8 cellular contexts compared by ENCODE assay signal in the genomic region with DNA sequence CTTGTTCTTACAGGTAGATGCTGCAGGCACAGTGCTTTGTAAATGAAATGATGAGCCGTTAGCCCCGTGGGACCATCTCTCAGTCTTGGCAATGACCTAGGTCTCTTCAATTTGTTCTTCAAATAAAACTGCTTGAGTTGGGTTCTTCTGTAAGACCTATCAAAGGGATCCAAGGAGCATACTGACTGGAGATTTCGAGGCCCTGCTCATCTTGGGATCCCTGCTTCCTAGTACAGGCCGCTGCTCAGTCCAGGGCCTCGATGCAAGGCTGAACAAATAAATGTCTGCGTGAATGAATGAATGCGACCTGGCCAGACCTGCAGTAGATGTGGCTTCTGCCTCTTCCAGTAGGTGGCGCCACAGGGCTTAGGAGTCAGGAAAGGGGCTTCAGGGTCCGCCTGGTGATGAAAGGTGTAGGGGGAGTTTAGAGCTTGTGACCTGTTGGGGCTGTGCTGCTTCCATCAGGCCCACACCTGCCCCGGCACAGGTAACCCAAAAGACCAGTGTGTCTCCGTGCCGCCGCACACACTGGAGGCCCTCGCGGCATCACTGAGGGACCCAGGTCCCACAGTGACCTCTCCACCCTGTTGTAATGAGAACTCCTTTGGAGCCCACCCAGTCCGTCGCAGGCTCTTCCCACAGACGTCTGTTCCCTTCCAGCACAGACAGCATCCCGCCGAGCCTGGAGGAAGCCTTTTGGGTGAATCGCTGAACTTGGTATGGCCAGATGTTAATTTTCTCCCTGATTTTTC. TPM values are rescaled to one million over a fixed set of nuclear protein-coding genes. Genes with fewer than 3 reads are reported as not detected.
DNase-seq lines count a peak whose midpoint lies in the region; ATAC-seq and TF ChIP-seq lines count a peak whose summit lies in the region.

No MANE protein-coding gene starts in this region.

- ATAC-seq in upper lobe of left lung (ENCODE audit: low FRiP score in 2 of 2), result peak; percentile 9 to 23
- no peak for ATAC-seq in GM21528 (IDR thresholded peaks at IDR 0.05; ENCODE audit: low FRiP score, unreplicated experiment)

- H3K4me3 ChIP-seq in SK-N-SH (ENCODE audit: low read depth in 2 of 2, low read length in 1 of 2), result peak overlapping the region in 1 of 2 experiments; percentile 31; a peak in 1 of 4 replicates
- H3K4me3 ChIP-seq in endocrine pancreas (ENCODE audit: control insufficient read depth, insufficient read depth, low read length), result no peak overlapping the region
- H3K4me3 ChIP-seq in upper lobe of left lung, result no peak overlapping the region

- CTCF ChIA-PET in SK-N-SH (lab: Yijun Ruan, JAX), result interaction anchor here (0.6 to 8.4 kb wide), 24 partner anchors 10 to 525 kb away, joined by 3 to 150 read pairs (median 4); no protein-coding TSS in a partner anchor

- H3K4me2 ChIP-seq in SK-N-SH, result no peak overlapping the region

- no peak overlapping the region for H2AFZ ChIP-seq in SK-N-SH (ENCODE audit: low read depth)

- no peak overlapping the region for H3K27ac ChIP-seq in SK-N-SH (ENCODE audit: low read depth in 2 of 2, low read length in 1 of 2)
- peak overlapping the region in 2 of 4 donors; percentile 21 to 40 for H3K27ac ChIP-seq in upper lobe of left lung

- H3K27me3 ChIP-seq in SK-N-SH (ENCODE audit: insufficient read depth) (no peaks in the 10 kb centered on the region), endocrine pancreas (ENCODE audit: control insufficient read depth, insufficient read depth, low read length) (no peaks in the 10 kb centered on the region), upper lobe of left lung (peaks cover 0 to 17% (median 5%) of the 10 kb centered on the region in 4 donors)

- DNase-seq in EL (peak; percentile 54), LHCN-M2 (ENCODE audit: low read depth) (peak; percentile 25), SK-N-SH (peak; percentile 75), midbrain (lab: John Stamatoyannopoulos, UW) (peak; percentile 41), upper lobe of left lung (peak in 1 of 2 donors; percentile 41), ureter (ENCODE audit: low spot score) (no peak)

- H3K4me1 ChIP-seq in SK-N-SH (ENCODE audit: control insufficient read depth in 1 of 2, insufficient read depth in 2 of 2, low read depth in 1 of 2, low read length in 1 of 2) (peaks cover 0 to 33% of the 10 kb centered on the region in 2 experiments; a peak in 1 of 4 replicates), endocrine pancreas (ENCODE audit: control insufficient read depth, insufficient read depth, low read length) (peaks cover 6% of the 10 kb centered on the region), upper lobe of left lung (peaks cover 9 to 17% (median 10%) of the 10 kb centered on the region in 4 donors)

- POLR2A ChIA-PET in SK-N-SH (lab: Yijun Ruan, JAX), result no interaction called here

- TF ChIP-seq EP300 in SK-N-SH (IDR thresholded peaks at IDR 0.05; ENCODE audit: borderline replicate concordance in 1 of 2, low read depth in 1 of 2, low read length in 1 of 2) (no peak), upper lobe of left lung (IDR thresholded peaks at IDR 0.05) (no peak)

- H3K9me2 ChIP-seq in SK-N-SH, result no peaks in the 10 kb centered on the region

- 0 out of 2 replicates have a peak, but pooled peaks cover 6% of the 10 kb centered on the region for H3K79me2 ChIP-seq in SK-N-SH (ENCODE audit: insufficient read depth)

- H3K36me3 ChIP-seq in SK-N-SH (replicated peaks in 1 of 2; ENCODE audit: control insufficient read depth in 1 of 2, insufficient read depth in 2 of 2, low read length in 1 of 2) (no peaks in the 10 kb centered on the region), endocrine pancreas (ENCODE audit: control insufficient read depth, insufficient read depth, low read length) (no peaks in the 10 kb centered on the region), upper lobe of left lung (no peaks in the 10 kb centered on the region)

- TF ChIP-seq RAD21 in SK-N-SH (IDR thresholded peaks at IDR 0.05; ENCODE audit: low read length), result peak; percentile 86

- no peak overlapping the region for H3K9ac ChIP-seq in SK-N-SH
- peak overlapping the region; percentile 15 for H3K9ac ChIP-seq in endocrine pancreas (ENCODE audit: control insufficient read depth, insufficient read depth, low read length)

- 79% methylated on average over 21 of the region's 21 CpGs for WGBS in SK-N-SH (ENCODE audit: low lambda C conversion rate)
- WGBS in upper lobe of left lung, 2 donors, result 36 to 52% methylated on average over 9 to 21 of the region's 21 CpGs

- no peaks in the 10 kb centered on the region for H3F3A ChIP-seq in SK-N-SH (replicated peaks; ENCODE audit: insufficient read depth)

- H4K20me1 ChIP-seq in SK-N-SH (ENCODE audit: insufficient read depth), result no peaks in the 10 kb centered on the region

- TF ChIP-seq CTCF in SK-N-SH (IDR thresholded peaks at IDR 0.05) (peak; percentile 83), upper lobe of left lung (IDR thresholded peaks at IDR 0.05) (peak; percentile 38 to 64 (median 60))

- no peak for TF ChIP-seq POLR2A in upper lobe of left lung (IDR thresholded peaks at IDR 0.05)

- H3K9me3 ChIP-seq in SK-N-SH (no peaks in the 10 kb centered on the region), endocrine pancreas (ENCODE audit: control insufficient read depth, low read length) (no peaks in the 10 kb centered on the region), upper lobe of left lung (no peaks in the 10 kb centered on the region)

TF ChIP-seq in SK-N-SH, 30 proteins besides CTCF, POLR2A, EP300 and RAD21:
- TF ChIP-seq, protein P1, sequence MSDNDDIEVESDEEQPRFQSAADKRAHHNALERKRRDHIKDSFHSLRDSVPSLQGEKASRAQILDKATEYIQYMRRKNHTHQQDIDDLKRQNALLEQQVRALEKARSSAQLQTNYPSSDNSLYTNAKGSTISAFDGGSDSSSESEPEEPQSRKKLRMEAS (IDR thresholded peaks at IDR 0.05; ENCODE audit: low read depth), result no peak
- TF ChIP-seq SMC3 (IDR thresholded peaks at IDR 0.05; ENCODE audit: low read depth, low read length), result peak; percentile 74
- TF ChIP-seq, protein P2, sequence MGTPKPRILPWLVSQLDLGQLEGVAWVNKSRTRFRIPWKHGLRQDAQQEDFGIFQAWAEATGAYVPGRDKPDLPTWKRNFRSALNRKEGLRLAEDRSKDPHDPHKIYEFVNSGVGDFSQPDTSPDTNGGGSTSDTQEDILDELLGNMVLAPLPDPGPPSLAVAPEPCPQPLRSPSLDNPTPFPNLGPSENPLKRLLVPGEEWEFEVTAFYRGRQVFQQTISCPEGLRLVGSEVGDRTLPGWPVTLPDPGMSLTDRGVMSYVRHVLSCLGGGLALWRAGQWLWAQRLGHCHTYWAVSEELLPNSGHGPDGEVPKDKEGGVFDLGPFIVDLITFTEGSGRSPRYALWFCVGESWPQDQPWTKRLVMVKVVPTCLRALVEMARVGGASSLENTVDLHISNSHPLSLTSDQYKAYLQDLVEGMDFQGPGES (IDR thresholded peaks at IDR 0.05; ENCODE audit: low read depth, low read length), result no peak
- TF ChIP-seq, protein P3, sequence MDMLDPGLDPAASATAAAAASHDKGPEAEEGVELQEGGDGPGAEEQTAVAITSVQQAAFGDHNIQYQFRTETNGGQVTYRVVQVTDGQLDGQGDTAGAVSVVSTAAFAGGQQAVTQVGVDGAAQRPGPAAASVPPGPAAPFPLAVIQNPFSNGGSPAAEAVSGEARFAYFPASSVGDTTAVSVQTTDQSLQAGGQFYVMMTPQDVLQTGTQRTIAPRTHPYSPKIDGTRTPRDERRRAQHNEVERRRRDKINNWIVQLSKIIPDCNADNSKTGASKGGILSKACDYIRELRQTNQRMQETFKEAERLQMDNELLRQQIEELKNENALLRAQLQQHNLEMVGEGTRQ (IDR thresholded peaks at IDR 0.05; ENCODE audit: borderline replicate concordance, low read depth, low read length), result no peak

RNA-seq across cellular contexts. Expression of a gene that starts 4.4 kb away (rescaled TPM):
- total RNA-seq in LHCN-M2 (2014; rRNA removed) (0.13 and 0.57 TPM in 2 replicates), upper lobe of left lung (10 to 100 TPM in 2 of 6 donors, 1 to 10 TPM in 4; 5.2 to 45.1 (median 8.8) TPM), ureter (30.1 TPM)
- polyA plus RNA-seq in LHCN-M2 (2012), result 0.92 TPM
- 1.5 and 1.6 TPM in 2 replicates for polyA plus RNA-seq in SK-N-SH (2012; rRNA removed)
- 0.68 and 1.6 TPM in 2 replicates for polyA plus RNA-seq in SK-N-SH (2012; cell fraction: cytosol; rRNA removed)
- polyA plus RNA-seq in SK-N-SH (2012; cell fraction: nucleus; rRNA removed), result 7.6 and 7.9 TPM in 2 replicates

RNA-seq across cellular contexts. Expression of a gene that starts 53.0 kb away (rescaled TPM):
- 17.2 and 20.8 TPM in 2 replicates for total RNA-seq in LHCN-M2 (2014; rRNA removed)
- polyA plus RNA-seq in LHCN-M2 (2012), result 9.0 TPM
- 18.8 and 23.2 TPM in 2 replicates for polyA plus RNA-seq in SK-N-SH (2012; rRNA removed)
- 15.7 and 18.5 TPM in 2 replicates for polyA plus RNA-seq in SK-N-SH (2012; cell fraction: cytosol; rRNA removed)
- 17.7 and 23.4 TPM in 2 replicates for polyA plus RNA-seq in SK-N-SH (2012; cell fraction: nucleus; rRNA removed)
- total RNA-seq in upper lobe of left lung, result 10 to 100 TPM in 5 of 6 donors, 1 to 10 TPM in 1; 5.5 to 30.4 (median 12.2) TPM
- total RNA-seq in ureter, result 24.3 TPM
